ENCODE assay signal across 22 cellular contexts in the genomic region with DNA sequence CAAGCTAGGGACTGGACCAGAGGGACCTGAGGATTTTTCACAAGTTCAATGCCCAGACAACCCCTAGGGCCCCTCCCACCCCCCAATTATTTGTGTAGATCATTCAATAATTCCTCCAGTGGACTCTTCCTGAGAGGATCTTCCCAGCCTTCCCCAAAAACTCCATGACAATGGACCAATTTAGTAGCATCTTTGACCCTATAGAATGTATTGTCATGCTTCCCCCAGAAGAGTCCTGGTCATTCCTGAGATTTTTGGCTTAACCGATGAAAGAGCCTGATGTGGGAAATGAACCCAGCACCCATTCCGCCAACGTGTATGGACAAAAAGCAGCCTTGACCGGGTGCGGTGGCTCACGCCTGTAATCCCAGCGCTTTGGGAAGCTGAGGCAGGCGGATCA.
"Had no signal": no experiment of that assay in that cellular context is flagged by ENCODE, and none has a peak within 500 bp of the region (broad histone marks: within the 10 kb centered on the region; RNA-seq: fewer than 3 reads in every experiment).

No MANE protein-coding gene starts in this region.

- DNase-seq: KBM-7, MV-4-11, NCI-H1048, NCI-H1105, NCI-H1417, NCI-H1436 treated with DMSO at 0.1 percent for 48 hours, NCI-H1694, NCI-H187 treated with DMSO at 0.1 percent for 48 hours, NCI-H2081, NCI-H2107, NCI-H2171, NCI-H226, NCI-H446, NCI-H510A, NCI-H524 treated with DMSO at 0.1 percent for 48 hours, NCI-H69, NCI-H774, PC-3, SHP77 had no signal

- H3K27ac ChIP-seq: RWPE1 had no signal

- ATAC-seq: Panc1, PC-3, SK-N-SH treated with all-trans-retinoic acid at 6 μM for 48 hours had no signal
